10 cellular contexts compared by ENCODE assay signal in genomic region chr1:181094813-181095212, GRCh38. TPM values are rescaled to one million over a fixed set of nuclear protein-coding genes. Genes with fewer than 3 reads are reported as not detected.
DNase-seq lines count a peak whose midpoint lies in the region; ATAC-seq and TF ChIP-seq lines count a peak whose summit lies in the region.
"Had no signal": no experiment of that assay in that cellular context is flagged by ENCODE, and none has a peak within 500 bp of the region (broad histone marks: within the 10 kb centered on the region; RNA-seq: fewer than 3 reads in every experiment).

No MANE protein-coding gene starts in this region.

- H3K36me3 ChIP-seq in Caco-2 (ENCODE audit: control insufficient read depth, insufficient read depth, low read length), result no peaks in the 10 kb centered on the region
- no peaks in the 10 kb centered on the region for H3K36me3 ChIP-seq in psoas muscle (ENCODE audit: insufficient read depth in 1 of 2, low read depth in 1 of 2)

- H3K36me3 Mint-ChIP-seq in Caco-2 (ENCODE audit: insufficient read depth, unreplicated experiment), result peaks cover 26% of the 10 kb centered on the region

- TF ChIP-seq CTCF in Caco-2 (IDR thresholded peaks at IDR 0.05; ENCODE audit: insufficient read depth in 1 of 2, low read depth in 1 of 2, low read length in 1 of 2, severe bottlenecking in 1 of 2, unreplicated experiment in 1 of 2), result no peak
- no peak for TF ChIP-seq CTCF in foreskin fibroblast (IDR thresholded peaks at IDR 0.05; ENCODE audit: low read depth, low read length)
- no peak for TF ChIP-seq CTCF in psoas muscle (IDR thresholded peaks at IDR 0.05)

- POLR2A ChIA-PET in Caco-2 (lab: Charles Lee), result interaction anchor here (0.6 kb wide), 1 partner anchor 16 kb away, joined by 3 read pairs; no protein-coding TSS in a partner anchor

- 15 to 26% (median 23%) methylated on average over 3 of the region's 3 CpGs for WGBS in psoas muscle, 3 donors

- H3K4me1 ChIP-seq in Caco-2, result peaks cover 55% of the 10 kb centered on the region
- peaks cover 72% of the 10 kb centered on the region for H3K4me1 ChIP-seq in psoas muscle

- BruUV-seq in Caco-2 (replicated peaks; lab: Mats Ljungman, UMichigan), result no TSS peak

- in situ Hi-C loops in SK-MEL-5 (cut with HindIII; ENCODE audit: low pct_unique_long_range_greater_than_20kb, low sequenced_read_pairs), result no loop called here

- no peak for DNase-seq in Caco-2
- DNase-seq in SK-MEL-5 (ENCODE audit: low read depth, low spot score), result peak; percentile 28
- DNase-seq in foreskin fibroblast, result peak; percentile 79 to 90
- DNase-seq in psoas muscle, result no peak
- no peak for DNase-seq in midbrain (lab: John Stamatoyannopoulos, UW)
- DNase-seq: activated B cell treated with CpG ODN at 0.5 μM for 24 hours had no signal

- ATAC-seq in psoas muscle, result peak; percentile 39 to 66 (median 48)
- ATAC-seq in HG03039 (IDR thresholded peaks at IDR 0.05; ENCODE audit: unreplicated experiment), result no peak
- ATAC-seq in HG02885 (IDR thresholded peaks at IDR 0.05; ENCODE audit: poor library complexity, unreplicated experiment), result no peak
- ATAC-seq in HG02840 (IDR thresholded peaks at IDR 0.05; ENCODE audit: low FRiP score, unreplicated experiment), result no peak

- intact Hi-C loops in Caco-2 (cut with micrococcal nuclease; ENCODE audit: unreplicated experiment), result no loop called here
- intact Hi-C loops in psoas muscle (cut with DNase I), result no loop called here

- H3K27ac Mint-ChIP-seq in Caco-2 (ENCODE audit: unreplicated experiment), result peak overlapping the region; percentile 18

- no peaks in the 10 kb centered on the region for H3K27me3 ChIP-seq in Caco-2 (replicated peaks; ENCODE audit: control insufficient read depth, insufficient read depth, low read length)
- H3K27me3 ChIP-seq in psoas muscle (ENCODE audit: insufficient read depth in 3 of 3, low read length in 2 of 3), result no peaks in the 10 kb centered on the region

- H3K9me3 Mint-ChIP-seq in Caco-2 (ENCODE audit: unreplicated experiment), result no peaks in the 10 kb centered on the region
- H3K9me3 Mint-ChIP-seq: activated B cell treated with CpG ODN at 0.5 μM for 24 hours had no signal

- H3K27ac ChIP-seq in psoas muscle, result peak overlapping the region; percentile 53
- H3K27ac ChIP-seq: HL-60 had no signal

- H3K4me1 Mint-ChIP-seq in Caco-2 (ENCODE audit: low read depth, unreplicated experiment), result peaks cover 58% of the 10 kb centered on the region

- H3K9me3 ChIP-seq in Caco-2, result no peaks in the 10 kb centered on the region
- H3K9me3 ChIP-seq in psoas muscle, result no peaks in the 10 kb centered on the region

- H3K4me3 ChIP-seq in Caco-2 (ENCODE audit: low read depth, low read length), result no peak overlapping the region
- no peak overlapping the region for H3K4me3 ChIP-seq in foreskin fibroblast (ENCODE audit: low read depth in 1 of 2, low read length in 2 of 2)
- no peak overlapping the region for H3K4me3 ChIP-seq in psoas muscle

- CTCF ChIA-PET in Caco-2 (lab: Charles Lee), result no interaction called here

- H3K4me3 Mint-ChIP-seq in Caco-2 (ENCODE audit: unreplicated experiment), result no peak overlapping the region
- H3K4me3 Mint-ChIP-seq: activated B cell treated with CpG ODN at 0.5 μM for 24 hours had no signal

- no peaks in the 10 kb centered on the region for H3K27me3 Mint-ChIP-seq in Caco-2 (ENCODE audit: insufficient read depth, unreplicated experiment)
- H3K27me3 Mint-ChIP-seq: activated B cell treated with CpG ODN at 0.5 μM for 24 hours had no signal

RNA-seq across cellular contexts. Expression of gene IER5, which starts 6.3 kb away (rescaled TPM):
- total RNA-seq in Caco-2 (2022), result 8.6 and 9.4 TPM in 2 replicates
- total RNA-seq in SK-MEL-5 (2014; rRNA removed; shearing (Covaris generic)), result 31.5 and 32.6 TPM in 2 replicates
- polyA plus RNA-seq in SK-MEL-5 (2015; cell fraction: cytosol; rRNA removed), result 40.8 and 40.9 TPM in 2 replicates
- 34.1 and 48.0 TPM in 2 replicates for polyA plus RNA-seq in SK-MEL-5 (2015; cell fraction: nucleus; rRNA removed)
- 100 to 1,000 TPM in 1 of 4 donors, 10 to 100 TPM in 3; 19.9 to 110 (median 48.6) TPM for total RNA-seq in psoas muscle
- 10 to 100 TPM; 22.8 to 47.5 (median 33.1) TPM for polyA plus RNA-seq in psoas muscle

Comparison
In these comparisons a context has a peak if more than half of its experiments do, and no peak if none do; other contexts are left out.
1. DNase-seq: peak in SK-MEL-5 (single experiment) and foreskin fibroblast (2 of 2); none in Caco-2 (0 of 2), psoas muscle (0 of 2) and midbrain (single experiment).
2. ATAC-seq: peak in psoas muscle (4 of 4); none in HG03039 (single experiment), HG02885 (single experiment) and HG02840 (single experiment).